In the genomic region with DNA sequence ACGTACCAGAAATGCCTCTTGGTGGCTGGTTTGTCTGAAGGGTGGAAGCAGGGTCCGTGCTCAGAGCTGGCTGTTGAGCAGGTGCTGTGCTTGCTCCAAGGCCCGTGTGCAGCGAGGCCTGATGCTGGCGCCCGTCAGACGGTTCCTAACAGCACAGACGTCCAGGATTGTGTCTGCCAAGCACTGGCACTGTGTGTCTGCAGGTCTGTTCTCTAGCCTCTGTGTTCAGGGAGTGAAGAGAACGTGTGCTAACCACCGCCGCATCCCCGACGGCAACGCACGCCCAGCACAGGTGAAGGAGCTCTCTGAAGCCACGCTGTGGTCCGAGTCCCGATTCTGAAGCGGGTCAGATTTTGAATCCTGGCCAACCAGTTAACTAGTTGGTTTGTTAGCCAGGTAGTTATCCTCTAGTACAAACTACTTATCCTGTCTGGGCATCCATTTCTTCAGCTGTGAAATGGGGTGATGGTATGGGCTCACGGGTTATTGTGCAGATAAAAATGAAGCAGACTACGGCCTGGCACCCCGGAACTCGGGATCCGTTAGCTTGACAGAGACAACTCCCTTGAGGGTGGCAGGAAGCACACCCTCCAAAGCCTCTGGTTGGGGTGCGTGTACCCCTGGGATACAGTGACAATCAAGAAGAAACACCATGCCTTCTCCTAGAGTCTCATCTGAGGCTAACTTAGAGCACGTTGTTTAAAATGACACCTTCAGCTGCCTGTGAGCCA, we compare ENCODE assay signal across 9 cellular contexts. TPM values are rescaled to one million over a fixed set of nuclear protein-coding genes. Genes with fewer than 3 reads are reported as not detected.
A peak's percentile ranks its signal among the peaks of the same experiment; 100 is the strongest.
DNase-seq lines count a peak whose midpoint lies in the region; ATAC-seq, FAIRE-seq and TF ChIP-seq lines count a peak whose summit lies in the region.
"Had no signal": no experiment of that assay in that cellular context is flagged by ENCODE, and none has a peak within 500 bp of the region (broad histone marks: within the 10 kb centered on the region; RNA-seq: fewer than 3 reads in every experiment).

No MANE protein-coding gene starts in this region.

- 94% methylated on average over 26 of the region's 26 CpGs for WGBS in HepG2 (ENCODE audit: low lambda C conversion rate)

- POLR2A ChIA-PET in HepG2 (lab: Yijun Ruan, JAX), result interaction anchor here (1.0 to 1.6 kb wide), 5 partner anchors 18 to 101 kb away, joined by 3 to 8 read pairs (median 5); no protein-coding TSS in a partner anchor

- no peak overlapping the region for H3K4me3 ChIP-seq in cardiac muscle cell
- peak overlapping the region; percentile 4 to 24 for H3K4me3 ChIP-seq in ascending aorta
- H3K4me3 ChIP-seq in HepG2 (replicated peaks in 1 of 3; ENCODE audit: insufficient read depth in 1 of 3, low read depth in 2 of 3, low read length in 3 of 3), result no peak overlapping the region; a peak in 1 of 6 replicates
- H3K4me3 ChIP-seq in upper lobe of right lung, result no peak overlapping the region

- ATAC-seq in Right ventricle myocardium inferior (no peak), HepG2 (no peak; the same call in 2 of the 3 replicates), upper lobe of right lung (no peak)

- H3K9ac ChIP-seq in HepG2 (ENCODE audit: insufficient read depth, low read depth, low read length), result 0 out of 2 replicates have a peak overlapping the region, but pooled peaks have one; percentile 3

- TF ChIP-seq CTCF in cardiac muscle cell (IDR thresholded peaks at IDR 0.05; ENCODE audit: low read depth, low read length) (no peak), ascending aorta (IDR thresholded peaks at IDR 0.05) (no peak), HepG2 (CRISPR knock-in tag; IDR thresholded peaks at IDR 0.05) (no peak), upper lobe of right lung (IDR thresholded peaks at IDR 0.05) (no peak)

- intact Hi-C loops in Right ventricle myocardium inferior (cut with DNase I) (loop anchor here (1.0 to 2.0 kb wide), 2 partner anchors 101 to 195 kb away; a partner anchor contains a TSS), ascending aorta (cut with DNase I) (loop anchor here (1.0 to 10.0 kb wide), 2 partner anchors 101 to 335 kb away; no protein-coding TSS in a partner anchor), HepG2 (cut with micrococcal nuclease; ENCODE audit: unreplicated experiment) (loop anchor here (1.0 kb wide), 1 partner anchor 101 kb away; no protein-coding TSS in a partner anchor), upper lobe of right lung (cut with DNase I) (loop anchor here (10.0 kb wide), 1 partner anchor 105 kb away; no protein-coding TSS in a partner anchor)

- in situ Hi-C loops in HepG2 (cut with HindIII; ENCODE audit: extremely low pct_ligation_motif_present, low pct_unique_long_range_greater_than_20kb) (loop anchor here (5.0 kb wide), 1 partner anchor 102 kb away; no protein-coding TSS in a partner anchor), ACHN (cut with HindIII; ENCODE audit: low pct_ligation_motif_present, low pct_unique_long_range_greater_than_20kb, low sequenced_read_pairs) (no loop called here)

- no peak for FAIRE-seq in HepG2 (lab: Jason Lieb, UNC)

- H3K27ac ChIP-seq in cardiac muscle cell (peak overlapping the region; percentile 61), ascending aorta (no peak overlapping the region), HepG2 (ENCODE audit: extremely low read length, insufficient read depth, low read length) (no peak overlapping the region), upper lobe of right lung (no peak overlapping the region)

- CTCF ChIA-PET in HepG2 (lab: Yijun Ruan, JAX; ENCODE audit: low intra/inter-chr PET ratio, low total read pairs), result interaction anchor here (1.6 to 4.6 kb wide), 2 partner anchors 12 to 101 kb away, joined by 5 to 48 read pairs; no protein-coding TSS in a partner anchor

- no peak for TF ChIP-seq POLR2A in HepG2 (IDR thresholded peaks at IDR 0.05; ENCODE audit: insufficient read depth in 1 of 2, low read depth in 2 of 2, low read length in 2 of 2)

- H3K4me2 ChIP-seq in HepG2 (ENCODE audit: low read depth, low read length), result peak overlapping the region; percentile 59

- H3K4me1 ChIP-seq in cardiac muscle cell (ENCODE audit: low read depth) (peaks cover 6% of the 10 kb centered on the region), ascending aorta (no peaks in the 10 kb centered on the region), HepG2 (ENCODE audit: insufficient read depth, low read length) (peaks cover 16% of the 10 kb centered on the region), upper lobe of right lung (peaks cover 7% of the 10 kb centered on the region)

- no TSS peak for BruUV-seq in HepG2 (replicated peaks; lab: Mats Ljungman, UMichigan)

- H3K9me3 ChIP-seq in cardiac muscle cell (ENCODE audit: low read depth) (no peaks in the 10 kb centered on the region), ascending aorta (no peaks in the 10 kb centered on the region), HepG2 (ENCODE audit: low read length) (no peaks in the 10 kb centered on the region), upper lobe of right lung (no peaks in the 10 kb centered on the region)

- H3K79me2 ChIP-seq in HepG2 (ENCODE audit: insufficient read depth, low read length), result no peaks in the 10 kb centered on the region

- no peak for DNase-seq in cardiac muscle cell (ENCODE audit: low read depth in 1 of 2, low spot score in 1 of 2)
- no peak for DNase-seq in Right ventricle myocardium inferior (ENCODE audit: missing footprints)
- no peak for DNase-seq in ascending aorta (ENCODE audit: low spot score in 2 of 2)
- DNase-seq in HepG2 (ENCODE audit: low spot score), result no peak
- DNase-seq in upper lobe of right lung, result peak; percentile 41
- DNase-seq in NCI-H446 treated with DMSO at 0.1 percent for 48 hours (lab: John Stamatoyannopoulos, UW), result no peak
- DNase-seq in ACHN, result no peak
- no peak for DNase-seq in NCI-H146 (lab: John Stamatoyannopoulos, UW)
- DNase-seq: KG1 had no signal

- H4K20me1 ChIP-seq in HepG2 (ENCODE audit: insufficient read depth, low read length), result no peaks in the 10 kb centered on the region

- TF ChIP-seq EP300 in HepG2 (IDR thresholded peaks at IDR 0.05; ENCODE audit: low read depth in 2 of 2, low read length in 2 of 2) (no peak), HepG2 (CRISPR knock-in tag; IDR thresholded peaks at IDR 0.05; ENCODE audit: borderline replicate concordance) (no peak)

- H3K36me3 ChIP-seq in cardiac muscle cell (peaks cover 30% of the 10 kb centered on the region), ascending aorta (peaks cover 25 to 37% of the 10 kb centered on the region in 2 donors), HepG2 (replicated peaks in 1 of 2; ENCODE audit: control insufficient read depth in 1 of 2, insufficient read depth in 2 of 2, low read length in 2 of 2) (peaks cover 11 to 29% of the 10 kb centered on the region in 2 experiments), upper lobe of right lung (peaks cover 35% of the 10 kb centered on the region)

- TF ChIP-seq RAD21 in HepG2 (CRISPR knock-in tag; IDR thresholded peaks at IDR 0.05), result no peak

- H2AFZ ChIP-seq in HepG2 (ENCODE audit: low read length), result no peak overlapping the region

- H3K27me3 ChIP-seq in cardiac muscle cell (no peaks in the 10 kb centered on the region), ascending aorta (no peaks in the 10 kb centered on the region), HepG2 (ENCODE audit: control insufficient read depth in 1 of 2, insufficient read depth in 2 of 2, low read length in 2 of 2) (no peaks in the 10 kb centered on the region), upper lobe of right lung (no peaks in the 10 kb centered on the region)

RNA-seq across cellular contexts. Expression of a gene that starts 18.6 kb away (rescaled TPM):
- not detected in 2 replicates for total RNA-seq in cardiac muscle cell
- 0.31 TPM in 1 of 2 replicates, not detected in the other for polyA plus RNA-seq in cardiac muscle cell
- 2.5 TPM for total RNA-seq in Right ventricle myocardium inferior
- 1.4 TPM for total RNA-seq in ascending aorta
- total RNA-seq in HepG2 (2016; rRNA removed; fragmentation: Illumina TruSeq; extraction: Trizol), result not detected in 2 replicates
- not detected in 2 replicates for total RNA-seq in HepG2 (2016; cell fraction: cytosol; rRNA removed; fragmentation: Illumina TruSeq; extraction: Trizol; ENCODE audit: low read depth)
- not detected in 2 replicates for total RNA-seq in HepG2 (2016; cell fraction: insoluble cytoplasmic fraction; rRNA removed; fragmentation: Illumina TruSeq; extraction: Trizol)
- total RNA-seq in HepG2 (2016; cell fraction: membrane; rRNA removed; fragmentation: Illumina TruSeq; extraction: Trizol), result not detected in 2 replicates
- total RNA-seq in HepG2 (2016; cell fraction: nucleus; rRNA removed; fragmentation: Illumina TruSeq; extraction: Trizol), result not detected in 2 replicates
- polyA plus RNA-seq in HepG2 (2011; rRNA removed), result not detected in 2 replicates
- polyA plus RNA-seq in HepG2 (2011; cell fraction: cytosol; rRNA removed), result not detected in 2 replicates
- polyA plus RNA-seq in HepG2 (2011; cell fraction: nucleus; rRNA removed), result not detected in 2 replicates
- polyA plus RNA-seq in HepG2 (2012), result not detected in 2 replicates
- not detected in 2 replicates for polyA plus RNA-seq in HepG2 (2016; cell fraction: cytosol; fragmentation: Illumina TruSeq; extraction: Trizol; ENCODE audit: low read depth)
- polyA plus RNA-seq in HepG2 (2016; cell fraction: insoluble cytoplasmic fraction; fragmentation: Illumina TruSeq; extraction: Trizol; ENCODE audit: low read depth), result not detected in 2 replicates
- not detected in 2 replicates for polyA plus RNA-seq in HepG2 (2016; cell fraction: membrane; fragmentation: Illumina TruSeq; extraction: Trizol; ENCODE audit: low read depth)
- polyA plus RNA-seq in HepG2 (2016; cell fraction: nucleus; fragmentation: Illumina TruSeq; extraction: Trizol; ENCODE audit: insufficient read depth, low read depth), result not detected in 2 replicates
- polyA minus RNA-seq in HepG2 (2011; rRNA and poly(A)+ RNA removed; ENCODE audit: low replicate concordance), result 20.1 TPM in 1 of 2 replicates, not detected in the other
- not detected in 2 replicates for polyA minus RNA-seq in HepG2 (2011; cell fraction: cytosol; rRNA and poly(A)+ RNA removed)
- polyA minus RNA-seq in HepG2 (2011; cell fraction: nucleus; rRNA and poly(A)+ RNA removed), result not detected in 2 replicates
- total RNA-seq in upper lobe of right lung, result 6.2 TPM

RNA-seq across cellular contexts. Expression of a gene that starts 32.6 kb away (rescaled TPM):
- total RNA-seq in cardiac muscle cell (0.18 and 0.35 TPM in 2 replicates), Right ventricle myocardium inferior (25.1 TPM), ascending aorta (not detected), HepG2 (2016; rRNA removed; fragmentation: Illumina TruSeq; extraction: Trizol) (not detected in 2 replicates), upper lobe of right lung (not detected)
- polyA plus RNA-seq in cardiac muscle cell (0.46 and 0.49 TPM in 2 replicates), HepG2 (2011; rRNA removed) (not detected in 2 replicates)
- not detected in 2 replicates for total RNA-seq in HepG2 (2016; cell fraction: cytosol; rRNA removed; fragmentation: Illumina TruSeq; extraction: Trizol; ENCODE audit: low read depth)
- not detected in 2 replicates for total RNA-seq in HepG2 (2016; cell fraction: insoluble cytoplasmic fraction; rRNA removed; fragmentation: Illumina TruSeq; extraction: Trizol)
- not detected in 2 replicates for total RNA-seq in HepG2 (2016; cell fraction: membrane; rRNA removed; fragmentation: Illumina TruSeq; extraction: Trizol)
- not detected in 2 replicates for total RNA-seq in HepG2 (2016; cell fraction: nucleus; rRNA removed; fragmentation: Illumina TruSeq; extraction: Trizol)
- polyA plus RNA-seq in HepG2 (2011; cell fraction: cytosol; rRNA removed), result not detected in 2 replicates
- not detected in 2 replicates for polyA plus RNA-seq in HepG2 (2011; cell fraction: nucleus; rRNA removed)
- polyA plus RNA-seq in HepG2 (2012), result not detected in 2 replicates
- polyA plus RNA-seq in HepG2 (2016; cell fraction: cytosol; fragmentation: Illumina TruSeq; extraction: Trizol; ENCODE audit: low read depth), result not detected in 2 replicates
- polyA plus RNA-seq in HepG2 (2016; cell fraction: insoluble cytoplasmic fraction; fragmentation: Illumina TruSeq; extraction: Trizol; ENCODE audit: low read depth), result not detected in 2 replicates
- polyA plus RNA-seq in HepG2 (2016; cell fraction: membrane; fragmentation: Illumina TruSeq; extraction: Trizol; ENCODE audit: low read depth), result not detected in 2 replicates
- polyA plus RNA-seq in HepG2 (2016; cell fraction: nucleus; fragmentation: Illumina TruSeq; extraction: Trizol; ENCODE audit: insufficient read depth, low read depth), result not detected in 2 replicates
- not detected in 2 replicates for polyA minus RNA-seq in HepG2 (2011; rRNA and poly(A)+ RNA removed; ENCODE audit: low replicate concordance)
- not detected in 2 replicates for polyA minus RNA-seq in HepG2 (2011; cell fraction: cytosol; rRNA and poly(A)+ RNA removed)
- not detected in 2 replicates for polyA minus RNA-seq in HepG2 (2011; cell fraction: nucleus; rRNA and poly(A)+ RNA removed)

Comparison
In these comparisons a context has a peak if more than half of its experiments do, and no peak if none do; other contexts are left out.
1. RNA of a gene that starts 32.6 kb away (total RNA-seq): 25.1 TPM in Right ventricle myocardium inferior (single experiment); 0.18 to 0.35 TPM in cardiac muscle cell, not detected in ascending aorta (single experiment), not detected in HepG2 and not detected in upper lobe of right lung (single experiment); every median in the first group is over 10 times any median in the second.
2. H3K4me3 ChIP-seq: peak in ascending aorta (2 of 2); none in cardiac muscle cell (single experiment), HepG2 (0 of 3) and upper lobe of right lung (single experiment).